ENCODE assay signal across 8 cellular contexts in the genomic region with DNA sequence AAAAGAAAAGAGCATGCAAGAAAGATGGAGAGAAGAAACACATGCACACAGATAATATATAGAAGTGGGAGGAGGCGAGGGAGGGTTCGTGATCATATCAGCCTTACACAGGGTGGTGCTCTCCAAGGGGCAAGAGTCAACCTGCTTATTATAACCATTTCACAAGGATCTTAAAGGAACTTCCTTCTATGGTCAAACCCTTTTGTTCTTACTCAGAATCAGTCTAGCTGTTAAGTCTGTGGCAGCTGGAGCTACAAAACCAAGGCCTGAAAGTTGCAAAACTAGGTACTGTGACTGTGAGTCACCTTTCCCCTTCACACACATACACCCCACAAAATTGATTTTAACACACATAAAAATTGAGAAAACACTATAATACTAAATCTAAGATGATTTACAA. TPM values are rescaled to one million over a fixed set of nuclear protein-coding genes. Genes with fewer than 3 reads are reported as not detected.
A peak's percentile ranks its signal among the peaks of the same experiment; 100 is the strongest.
DNase-seq lines count a peak whose midpoint lies in the region; ATAC-seq and TF ChIP-seq lines count a peak whose summit lies in the region.

No MANE protein-coding gene starts in this region.

- H3K4me3 Mint-ChIP-seq in activated naive CD8-positive, alpha-beta T cell treated with anti-CD3 and anti-CD28 coated beads for 36 hours = no peak overlapping the region

- in situ Hi-C loops in GM13976 (cut with MboI; ENCODE audit: low sequenced_read_pairs, unreplicated experiment) (no loop called here), KBM-7 (cut with MboI; ENCODE audit: low pct_unique_long_range_greater_than_20kb, low sequenced_read_pairs) (no loop called here)

- no peaks in the 10 kb centered on the region for H3K27me3 Mint-ChIP-seq in activated naive CD8-positive, alpha-beta T cell treated with anti-CD3 and anti-CD28 coated beads for 36 hours

- H3K9me3 Mint-ChIP-seq in activated naive CD8-positive, alpha-beta T cell treated with anti-CD3 and anti-CD28 coated beads for 36 hours = no peaks in the 10 kb centered on the region

- no peak for TF ChIP-seq CTCF in GM13976 (IDR thresholded peaks at IDR 0.05; ENCODE audit: borderline replicate concordance, control extremely low read depth, extremely low read depth, insufficient read depth, missing control alignments)

- peak overlapping the region; percentile 47 for H3K27ac Mint-ChIP-seq in activated naive CD8-positive, alpha-beta T cell treated with anti-CD3 and anti-CD28 coated beads for 36 hours

- peaks cover 37% of the 10 kb centered on the region for H3K4me1 Mint-ChIP-seq in activated naive CD8-positive, alpha-beta T cell treated with anti-CD3 and anti-CD28 coated beads for 36 hours

- peaks cover 2% of the 10 kb centered on the region for H3K36me3 Mint-ChIP-seq in activated naive CD8-positive, alpha-beta T cell treated with anti-CD3 and anti-CD28 coated beads for 36 hours

- DNase-seq in GM13976 (ENCODE audit: low spot score) (peak; percentile 73), KBM-7 (peak; percentile 58), NAMALWA (ENCODE audit: low spot score) (no peak), NCI-H2227 (lab: John Stamatoyannopoulos, UW; ENCODE audit: unreplicated experiment) (no peak), UCSD-AML1 (lab: John Stamatoyannopoulos, UW; ENCODE audit: unreplicated experiment) (no peak)
- peak; percentile 41 for DNase-seq in activated naive CD8-positive, alpha-beta T cell treated with anti-CD3 and anti-CD28 coated beads for 36 hours
- peak; percentile 21 for DNase-seq in stimulated activated CD4-positive, alpha-beta T cell treated with anti-CD3 and anti-CD28 coated beads, Interleukin-2, amount 100 ng/mL, for 4 hours (ENCODE audit: low read depth)

- ATAC-seq in GM21619 (IDR thresholded peaks at IDR 0.05; ENCODE audit: unreplicated experiment) = peak; percentile 87

RNA-seq across cellular contexts. Expression of a gene that starts 18.5 kb away (rescaled TPM):
- 1 to 10 TPM; 6.6 to 7.0 TPM for total RNA-seq in activated naive CD8-positive, alpha-beta T cell treated with anti-CD3 and anti-CD28 coated beads for 36 hours

RNA-seq across cellular contexts. Expression of a gene that starts 39.2 kb away (rescaled TPM):
- not detected for total RNA-seq in activated naive CD8-positive, alpha-beta T cell treated with anti-CD3 and anti-CD28 coated beads for 36 hours

Comparison
In these comparisons a context has a peak if more than half of its experiments do, and no peak if none do; other contexts are left out.
1. DNase-seq: peak in GM13976 (single experiment), KBM-7 (single experiment), activated naive CD8-positive, alpha-beta T cell treated with anti-CD3 and anti-CD28 coated beads for 36 hours (single experiment) and stimulated activated CD4-positive, alpha-beta T cell treated with anti-CD3 and anti-CD28 coated beads, Interleukin-2, amount 100 ng/mL, for 4 hours (single experiment); none in NAMALWA (single experiment), NCI-H2227 (single experiment) and UCSD-AML1 (single experiment).